Comparison of ENCODE assay signal across 2 cellular contexts in the genomic region with DNA sequence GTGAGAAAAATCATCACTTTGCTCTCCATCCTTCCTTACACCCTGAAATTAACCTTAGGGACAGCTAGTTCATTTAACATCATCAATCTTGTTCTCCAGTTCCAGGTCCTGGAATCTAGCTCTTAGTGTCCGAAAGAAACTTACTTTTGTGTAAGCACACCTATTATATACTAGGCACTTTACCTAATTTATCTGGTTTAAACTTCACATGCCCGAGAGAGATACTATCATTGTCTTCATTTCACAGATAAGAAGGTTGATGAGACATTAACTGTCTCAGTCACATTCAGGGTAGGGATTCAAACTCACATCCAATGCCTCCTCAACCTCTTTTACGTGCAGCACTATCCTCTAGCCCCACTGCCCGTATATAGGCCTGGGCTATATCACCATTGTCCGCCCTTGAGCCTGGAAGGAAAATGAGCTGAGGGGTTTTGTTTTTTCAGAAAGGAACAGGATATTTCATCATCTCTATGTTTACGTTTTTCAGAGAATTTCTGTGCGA.
TF ChIP-seq lines count a peak whose summit lies in the region.

No MANE protein-coding gene starts in this region.

TF ChIP-seq in H1, 55 proteins besides CTCF, POLR2A, EP300 and RAD21:
- TF ChIP-seq JUND (IDR thresholded peaks at IDR 0.05; ENCODE audit: low read length) (no peak), SP2 (IDR thresholded peaks at IDR 0.05; ENCODE audit: low read length) (no peak), HDAC6 (IDR thresholded peaks at IDR 0.05; ENCODE audit: low read depth, low read length) (no peak), SIRT6 (IDR thresholded peaks at IDR 0.05; ENCODE audit: low read length) (no peak), CEBPB (IDR thresholded peaks at IDR 0.05; ENCODE audit: low read depth, low read length) (no peak), HDAC2 (IDR thresholded peaks at IDR 0.05; ENCODE audit: borderline replicate concordance in 1 of 2, low read depth in 2 of 2, low read length in 2 of 2) (no peak), PHF8 (conservative IDR thresholded peaks at IDR 0.05; ENCODE audit: low read depth, low read length) (no peak), CBX8 (IDR thresholded peaks at IDR 0.05; ENCODE audit: borderline replicate concordance, low read depth, low read length) (no peak)
- TF ChIP-seq, protein P1, sequence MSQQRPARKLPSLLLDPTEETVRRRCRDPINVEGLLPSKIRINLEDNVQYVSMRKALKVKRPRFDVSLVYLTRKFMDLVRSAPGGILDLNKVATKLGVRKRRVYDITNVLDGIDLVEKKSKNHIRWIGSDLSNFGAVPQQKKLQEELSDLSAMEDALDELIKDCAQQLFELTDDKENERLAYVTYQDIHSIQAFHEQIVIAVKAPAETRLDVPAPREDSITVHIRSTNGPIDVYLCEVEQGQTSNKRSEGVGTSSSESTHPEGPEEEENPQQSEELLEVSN (IDR thresholded peaks at IDR 0.05), result no peak

TF ChIP-seq in GM12891, 5 proteins besides CTCF, POLR2A, EP300 and RAD21:
- TF ChIP-seq SPI1 (IDR thresholded peaks at IDR 0.05; ENCODE audit: low read depth, low read length) (no peak), POU2F2 (IDR thresholded peaks at IDR 0.05; ENCODE audit: low read depth, low read length) (no peak), PAX5 (IDR thresholded peaks at IDR 0.05; ENCODE audit: insufficient read depth, low read length, severe bottlenecking) (no peak), TAF1 (IDR thresholded peaks at IDR 0.05; ENCODE audit: low read depth, low read length) (no peak), POLR2AphosphoS5 (IDR thresholded peaks at IDR 0.05; ENCODE audit: low read depth, low read length) (no peak)
